ENCODE assay signal across 23 cellular contexts in genomic region chr1:39354572-39354971, GRCh38.
A peak's percentile ranks its signal among the peaks of the same experiment; 100 is the strongest.
DNase-seq lines count a peak whose midpoint lies in the region; ATAC-seq and TF ChIP-seq lines count a peak whose summit lies in the region.
"Had no signal": no experiment of that assay in that cellular context is flagged by ENCODE, and none has a peak within 500 bp of the region (broad histone marks: within the 10 kb centered on the region; RNA-seq: fewer than 3 reads in every experiment).

No MANE protein-coding gene starts in this region.

- H3K9me3 ChIP-seq in A673 (ENCODE audit: low read depth, low read length, poor library complexity, severe bottlenecking) = no peaks in the 10 kb centered on the region
- H3K9me3 ChIP-seq in OCI-LY1 (ENCODE audit: low read length) = no peaks in the 10 kb centered on the region
- H3K9me3 ChIP-seq: ascending aorta, colonic mucosa, upper lobe of left lung had no signal

- H3K9me2 ChIP-seq in OCI-LY1 (ENCODE audit: low read depth, low read length) = no peaks in the 10 kb centered on the region

- no peak overlapping the region for H3K23ac ChIP-seq in mesendoderm (ENCODE audit: low read length)

- H2BK120ac ChIP-seq in mesendoderm (ENCODE audit: low read depth, low read length) = no peak overlapping the region

- POLR2A ChIA-PET in A673 (lab: Charles Lee; ENCODE audit: low non-redundant PET) = no interaction called here

- no peaks in the 10 kb centered on the region for H4K20me1 ChIP-seq in OCI-LY1 (ENCODE audit: insufficient read depth, low read length)

- DNase-seq in A673 (ENCODE audit: low spot score) = no peak
- DNase-seq in GM10266 (ENCODE audit: extremely low spot score) = no peak
- no peak for DNase-seq in fibroblast of mammary gland (ENCODE audit: low read depth)
- no peak for DNase-seq in HUDEP-2 (lab: John Stamatoyannopoulos, UW; ENCODE audit: unreplicated experiment in 76 of 76)
- DNase-seq in mesendoderm = no peak
- DNase-seq in stimulated activated naive CD4-positive, alpha-beta T cell treated with Interleukin-2 at 50 U/mL for 16 hours (lab: John Stamatoyannopoulos, UW) = no peak
- DNase-seq: ACHN; activated CD4-positive, alpha-beta T cell treated with anti-CD3 and anti-CD28 coated beads for 1 hour; activated naive CD4-positive, alpha-beta T cell; colonic mucosa; GF-D8; HCEC 1CT; immature natural killer cell; NCI-H1048; NCI-H2171 treated with DMSO at 0.1 percent for 48 hours; NCI-H774; stimulated activated CD4-positive, alpha-beta T cell treated with anti-CD3 and anti-CD28 coated beads, Interleukin-15, amount 100 ng/mL, for 24 hours; upper lobe of left lung had no signal

- H3K4ac ChIP-seq in mesendoderm (ENCODE audit: low read depth, low read length) = no peak overlapping the region

- BruUV-seq in A673 (replicated peaks; lab: Mats Ljungman, UMichigan) = no TSS peak

- TF ChIP-seq CTCF in A673 (conservative IDR thresholded peaks at IDR 0.05; ENCODE audit: low read depth, low read length) (peak; percentile 35; the same call in 1 of the 2 replicates), GM10266 (IDR thresholded peaks at IDR 0.05; ENCODE audit: control insufficient read depth, insufficient read depth, low read depth, missing control alignments) (peak; percentile 7), OCI-LY1 (IDR thresholded peaks at IDR 0.05; ENCODE audit: low read length) (peak; percentile 11; the same call in 1 of the 2 replicates), fibroblast of mammary gland (conservative IDR thresholded peaks at IDR 0.05; ENCODE audit: control insufficient read depth, insufficient read depth, low read depth, low read length) (peak; percentile 1)

- no peaks in the 10 kb centered on the region for H3K79me2 ChIP-seq in OCI-LY1 (ENCODE audit: insufficient read depth, low read length)
- no peaks in the 10 kb centered on the region for H3K79me2 ChIP-seq in mesendoderm (ENCODE audit: control insufficient read depth, insufficient read depth, low read length)

- intact Hi-C loops in A673 (cut with micrococcal nuclease; ENCODE audit: unreplicated experiment) = no loop called here

- no peak overlapping the region for H2BK5ac ChIP-seq in mesendoderm (ENCODE audit: low read length)

- H2AK5ac ChIP-seq in mesendoderm (ENCODE audit: low read length) = no peak overlapping the region

- no peaks in the 10 kb centered on the region for H3F3A ChIP-seq in OCI-LY1 (ENCODE audit: insufficient read depth, low read length)

- H3K27me3 ChIP-seq in A673 (replicated peaks; ENCODE audit: insufficient read depth, low read depth, low read length, poor library complexity) = no peaks in the 10 kb centered on the region
- H3K27me3 ChIP-seq in OCI-LY1 (ENCODE audit: insufficient read depth, low read length) = no peaks in the 10 kb centered on the region
- H3K27me3 ChIP-seq in mesendoderm (ENCODE audit: insufficient read depth, low read length, poor library complexity) = no peaks in the 10 kb centered on the region
- H3K27me3 ChIP-seq: ascending aorta, colonic mucosa, upper lobe of left lung had no signal

- H3K9ac ChIP-seq in OCI-LY1 (ENCODE audit: low read length) (no peak overlapping the region), mesendoderm (ENCODE audit: low read length) (no peak overlapping the region)

- H3K18ac ChIP-seq in mesendoderm (ENCODE audit: low read length) = no peak overlapping the region

- H3K79me1 ChIP-seq in mesendoderm (ENCODE audit: low read length) = no peaks in the 10 kb centered on the region

- peaks cover 50% of the 10 kb centered on the region for H3K36me3 ChIP-seq in A673 (ENCODE audit: insufficient read depth, low read length, poor library complexity, severe bottlenecking)
- H3K36me3 ChIP-seq in OCI-LY1 (ENCODE audit: insufficient read depth, low read length) = peaks cover 82% of the 10 kb centered on the region
- H3K36me3 ChIP-seq in mesendoderm (ENCODE audit: control insufficient read depth, insufficient read depth, low read length) = peaks cover 12% of the 10 kb centered on the region

- H3K56ac ChIP-seq in mesendoderm (ENCODE audit: low read length) = no peak overlapping the region

- no peak overlapping the region for H4K8ac ChIP-seq in mesendoderm (ENCODE audit: low read depth, low read length)

- CTCF ChIA-PET in A673 (lab: Charles Lee) = interaction anchor here (0.6 kb wide), 1 partner anchor 142 kb away, joined by 5 read pairs; no protein-coding TSS in a partner anchor

- no peak overlapping the region for H2BK15ac ChIP-seq in mesendoderm (replicated peaks; ENCODE audit: low read depth)

- H3K4me2 ChIP-seq in OCI-LY1 (ENCODE audit: low read length) (no peak overlapping the region), mesendoderm (ENCODE audit: low read length) (no peak overlapping the region)

- no peak overlapping the region for H3K27ac ChIP-seq in A673 (ENCODE audit: low read depth, low read length, poor library complexity, severe bottlenecking)
- no peak overlapping the region for H3K27ac ChIP-seq in OCI-LY1 (ENCODE audit: low read depth, low read length, poor library complexity, severe bottlenecking)
- H3K27ac ChIP-seq in mesendoderm (ENCODE audit: low read depth, low read length) = no peak overlapping the region
- H3K27ac ChIP-seq: ascending aorta, colonic mucosa, upper lobe of left lung had no signal

- no peak for ATAC-seq in GM21619 (IDR thresholded peaks at IDR 0.05; ENCODE audit: unreplicated experiment)
- ATAC-seq: Right ventricle myocardium inferior had no signal

- no peak overlapping the region for H4K5ac ChIP-seq in mesendoderm (ENCODE audit: low read length)

- no peak overlapping the region for H2AFZ ChIP-seq in OCI-LY1 (ENCODE audit: low read length)

- H3K4me1 ChIP-seq in A673 (ENCODE audit: insufficient read depth, low read length, poor library complexity, severe bottlenecking) (no peaks in the 10 kb centered on the region), OCI-LY1 (ENCODE audit: insufficient read depth, low read length, severe bottlenecking) (no peaks in the 10 kb centered on the region), mesendoderm (ENCODE audit: control insufficient read depth, low read depth, low read length) (no peaks in the 10 kb centered on the region)
- H3K4me1 ChIP-seq: ascending aorta, colonic mucosa had no signal

- no peak overlapping the region for H3K4me3 ChIP-seq in A673 (ENCODE audit: low read depth, low read length, poor library complexity, severe bottlenecking)
- H3K4me3 ChIP-seq in OCI-LY1 (ENCODE audit: low read depth, low read length, poor library complexity, severe bottlenecking) = no peak overlapping the region
- no peak overlapping the region for H3K4me3 ChIP-seq in fibroblast of mammary gland (ENCODE audit: control insufficient read depth, low read depth, low read length)
- no peak overlapping the region for H3K4me3 ChIP-seq in mesendoderm (ENCODE audit: low read length)
- H3K4me3 ChIP-seq: ascending aorta, colonic mucosa, lung, upper lobe of left lung had no signal

- WGBS in mesendoderm (ENCODE audit: extremely low coverage, insufficient coverage, low lambda C conversion rate) = no CpG with 5 or more reads among the region's 3 CpGs
